In genomic region chr12:16562413-16562812, GRCh38 we compare ENCODE assay signal across 19 cellular contexts.
"Had no signal": no experiment of that assay in that cellular context is flagged by ENCODE, and none has a peak within 500 bp of the region (broad histone marks: within the 10 kb centered on the region; RNA-seq: fewer than 3 reads in every experiment).

No MANE protein-coding gene starts in this region.

- DNase-seq: IMR-90, Karpas-422, KG1, MG63, NCI-H1092, NCI-H1105 treated with DMSO at 0.1 percent for 48 hours, NCI-H1436 treated with DMSO at 0.1 percent for 48 hours, NCI-H187, NCI-H2029, NCI-H2081 treated with DMSO at 0.1 percent for 48 hours, NCI-H2171, NCI-H226, NCI-H446, NCI-H510A, NCI-H524 treated with DMSO at 0.1 percent for 48 hours, Right ventricle myocardium superior, RPMI8226, SIG-M5 had no signal

- ATAC-seq: HepG2 had no signal
